ENCODE assay signal across 16 cellular contexts in the genomic region with DNA sequence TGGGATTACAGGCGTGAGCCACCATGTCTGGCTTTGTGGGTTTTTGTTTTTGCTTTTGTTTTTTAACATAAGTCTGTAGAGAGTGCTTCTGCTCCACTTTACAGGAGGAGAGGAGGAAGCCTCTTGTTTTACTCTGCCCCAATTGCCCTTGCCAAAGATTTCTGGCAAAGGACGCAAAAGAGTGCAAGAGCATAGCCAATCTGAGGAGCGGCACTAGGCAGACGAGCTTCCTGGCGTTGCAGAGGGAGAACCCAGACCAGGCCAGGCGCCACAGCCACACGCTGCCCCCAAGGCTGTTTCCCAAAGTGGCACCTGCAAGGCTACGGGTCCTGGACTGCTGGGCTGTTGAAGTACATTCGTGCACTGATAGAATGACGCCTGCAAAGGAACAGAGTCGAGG.
"Had no signal": no experiment of that assay in that cellular context is flagged by ENCODE, and none has a peak within 500 bp of the region (broad histone marks: within the 10 kb centered on the region; RNA-seq: fewer than 3 reads in every experiment).

No MANE protein-coding gene starts in this region.

- H3K27me3 ChIP-seq: heart left ventricle, left lung, sigmoid colon, stomach had no signal

- DNase-seq: effector CD4-positive, alpha-beta T cell; heart left ventricle; hippocampal formation; left lung; lower lobe of right lung; mesenchymal stem cell; naive B cell; sigmoid colon; small intestine; stimulated activated CD4-positive, alpha-beta T cell treated with anti-CD3 and anti-CD28 coated beads, Interleukin-12 subunit alpha, Interleukin-12 subunit beta, amount 100 ng/mL, for 4 hours; stimulated activated naive CD4-positive, alpha-beta T cell; stomach; trophoblast cell had no signal

- H3K36me3 ChIP-seq: heart left ventricle, left lung, lower lobe of right lung, sigmoid colon, stomach had no signal

- H3K4me3 ChIP-seq: coronary artery, heart left ventricle, left lung, lower lobe of right lung, sigmoid colon, stomach had no signal

- H3K4me1 ChIP-seq: left lung, lower lobe of right lung, sigmoid colon, stomach had no signal

- H3K27ac ChIP-seq: coronary artery, heart left ventricle, left lung, lower lobe of right lung, sigmoid colon, stomach had no signal

- FAIRE-seq: frontal cortex, islet of Langerhans, small intestine had no signal

- ATAC-seq: left lung, lower lobe of right lung had no signal

- H3K9me3 ChIP-seq: heart left ventricle, left lung, lower lobe of right lung, sigmoid colon, stomach had no signal
